8 cellular contexts compared by ENCODE assay signal in the genomic region with DNA sequence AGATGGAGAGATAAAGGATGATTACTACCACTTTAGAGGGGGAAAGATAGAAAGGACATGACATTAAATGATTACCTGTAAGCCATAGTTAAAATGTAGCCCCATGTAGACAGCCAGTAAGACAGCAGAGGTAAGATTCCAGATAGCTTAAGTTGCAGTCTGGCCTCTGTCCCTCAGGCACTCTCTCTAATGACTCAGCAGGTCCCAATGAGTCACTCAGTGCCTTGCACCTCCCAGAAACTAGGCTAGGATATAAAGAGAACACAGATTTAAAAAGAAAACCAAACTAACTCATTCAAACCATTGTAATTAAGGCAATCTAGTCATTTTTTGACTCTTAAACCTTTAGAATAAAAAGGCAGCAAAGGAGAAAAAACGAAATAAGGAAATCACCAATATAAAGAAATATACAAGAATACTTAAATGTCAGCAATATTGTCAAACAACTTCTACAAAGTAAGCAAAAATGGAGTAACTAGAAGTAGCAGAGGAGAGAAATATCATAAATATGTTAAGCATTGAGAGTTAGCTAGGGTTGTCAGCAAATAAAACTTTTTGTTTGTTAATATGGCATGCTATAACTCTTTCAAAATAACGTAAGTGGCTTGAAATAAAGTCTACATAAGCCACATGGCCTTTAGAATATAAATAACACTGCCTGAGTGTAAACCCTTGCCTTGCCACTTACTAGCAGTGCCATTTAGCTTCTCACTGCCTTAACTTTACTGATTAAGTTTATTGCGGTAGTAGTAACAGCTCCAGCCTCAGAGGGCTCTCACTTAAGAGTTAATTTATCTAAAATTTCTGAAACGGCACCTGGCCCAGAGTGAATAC. TPM values are rescaled to one million over a fixed set of nuclear protein-coding genes. Genes with fewer than 3 reads are reported as not detected.
DNase-seq lines count a peak whose midpoint lies in the region; ATAC-seq lines count a peak whose summit lies in the region.

No MANE protein-coding gene starts in this region.

- H3K27ac Mint-ChIP-seq in stimulated activated naive CD8-positive, alpha-beta T cell treated with anti-CD3 and anti-CD28 coated beads, Interleukin-15, amount 100 ng/mL, for 72 hours = no peak overlapping the region

- peaks cover 8% of the 10 kb centered on the region; the same call in 1 of the 2 replicates for H3K36me3 ChIP-seq in HUES6 (ENCODE audit: control insufficient read depth, insufficient read depth, low read length)

- peaks cover 16% of the 10 kb centered on the region for H3K4me1 ChIP-seq in HUES6 (ENCODE audit: control insufficient read depth, insufficient read depth, low read length)

- H3K27ac ChIP-seq in HUES6 (ENCODE audit: low read depth, low read length) = peak overlapping the region; percentile 90

- no peaks in the 10 kb centered on the region for H3K4me1 Mint-ChIP-seq in stimulated activated naive CD8-positive, alpha-beta T cell treated with anti-CD3 and anti-CD28 coated beads, Interleukin-15, amount 100 ng/mL, for 72 hours

- H3K9me3 ChIP-seq in HUES6 (ENCODE audit: control insufficient read depth, insufficient read depth, low read depth, low read length) = peaks cover 23% of the 10 kb centered on the region

- H3K27me3 Mint-ChIP-seq in stimulated activated naive CD8-positive, alpha-beta T cell treated with anti-CD3 and anti-CD28 coated beads, Interleukin-15, amount 100 ng/mL, for 72 hours = no peaks in the 10 kb centered on the region

- no peak overlapping the region for H3K4me3 Mint-ChIP-seq in stimulated activated naive CD8-positive, alpha-beta T cell treated with anti-CD3 and anti-CD28 coated beads, Interleukin-15, amount 100 ng/mL, for 72 hours

- peaks cover 8 to 9% of the 10 kb centered on the region in 2 donors for H3K9me3 Mint-ChIP-seq in stimulated activated naive CD8-positive, alpha-beta T cell treated with anti-CD3 and anti-CD28 coated beads, Interleukin-15, amount 100 ng/mL, for 72 hours

- in situ Hi-C loops in T47D (cut with HindIII; ENCODE audit: low pct_unique_long_range_greater_than_20kb, low sequenced_read_pairs) = no loop called here

- no peaks in the 10 kb centered on the region for H3K27me3 ChIP-seq in HUES6 (ENCODE audit: control insufficient read depth, insufficient read depth, low read length)

- no peak overlapping the region for H3K4me3 ChIP-seq in HUES6 (ENCODE audit: low read depth, low read length)

- DNase-seq in CD1c-positive myeloid dendritic cell (ENCODE audit: extremely low spot score) (peak; percentile 21), T47D (ENCODE audit: low read depth in 1 of 2, low spot score in 1 of 2) (peak; percentile 5 to 66), lung microvascular endothelial cell (ENCODE audit: low read depth in 2 of 2) (peak; percentile 20 to 81), ureter (ENCODE audit: low spot score) (no peak), DMS79 treated with DMSO at 0.1 percent for 48 hours (lab: John Stamatoyannopoulos, UW) (no peak), SK-N-DZ (ENCODE audit: low spot score) (no peak)
- DNase-seq in stimulated activated naive CD8-positive, alpha-beta T cell treated with anti-CD3 and anti-CD28 coated beads, Interleukin-15, amount 100 ng/mL, for 72 hours = no peak

- no peak for ATAC-seq in stimulated activated naive CD8-positive, alpha-beta T cell treated with anti-CD3 and anti-CD28 coated beads, Interleukin-15, amount 100 ng/mL, for 72 hours

- H3K9ac ChIP-seq in HUES6 (ENCODE audit: low read length) = no peak overlapping the region

RNA-seq across cellular contexts. Expression of a gene that starts 48.5 kb away (rescaled TPM):
- total RNA-seq in lung microvascular endothelial cell = 14.2 and 23.8 TPM in 2 replicates
- 19.9 TPM for total RNA-seq in ureter
- 7.9 and 9.9 TPM in 2 replicates for polyA plus RNA-seq in SK-N-DZ (2014; cell fraction: cytosol; rRNA removed)
- 5.9 and 8.1 TPM in 2 replicates for polyA plus RNA-seq in SK-N-DZ (2014; cell fraction: nucleus; rRNA removed)

Comparison
In these comparisons a context has a peak if more than half of its experiments do, and no peak if none do; other contexts are left out.
1. DNase-seq: peak in CD1c-positive myeloid dendritic cell (single experiment), T47D (2 of 2) and lung microvascular endothelial cell (2 of 2); none in ureter (single experiment), stimulated activated naive CD8-positive, alpha-beta T cell treated with anti-CD3 and anti-CD28 coated beads, Interleukin-15, amount 100 ng/mL, for 72 hours (0 of 2), DMS79 treated with DMSO at 0.1 percent for 48 hours (single experiment) and SK-N-DZ (single experiment).